In the genomic region with DNA sequence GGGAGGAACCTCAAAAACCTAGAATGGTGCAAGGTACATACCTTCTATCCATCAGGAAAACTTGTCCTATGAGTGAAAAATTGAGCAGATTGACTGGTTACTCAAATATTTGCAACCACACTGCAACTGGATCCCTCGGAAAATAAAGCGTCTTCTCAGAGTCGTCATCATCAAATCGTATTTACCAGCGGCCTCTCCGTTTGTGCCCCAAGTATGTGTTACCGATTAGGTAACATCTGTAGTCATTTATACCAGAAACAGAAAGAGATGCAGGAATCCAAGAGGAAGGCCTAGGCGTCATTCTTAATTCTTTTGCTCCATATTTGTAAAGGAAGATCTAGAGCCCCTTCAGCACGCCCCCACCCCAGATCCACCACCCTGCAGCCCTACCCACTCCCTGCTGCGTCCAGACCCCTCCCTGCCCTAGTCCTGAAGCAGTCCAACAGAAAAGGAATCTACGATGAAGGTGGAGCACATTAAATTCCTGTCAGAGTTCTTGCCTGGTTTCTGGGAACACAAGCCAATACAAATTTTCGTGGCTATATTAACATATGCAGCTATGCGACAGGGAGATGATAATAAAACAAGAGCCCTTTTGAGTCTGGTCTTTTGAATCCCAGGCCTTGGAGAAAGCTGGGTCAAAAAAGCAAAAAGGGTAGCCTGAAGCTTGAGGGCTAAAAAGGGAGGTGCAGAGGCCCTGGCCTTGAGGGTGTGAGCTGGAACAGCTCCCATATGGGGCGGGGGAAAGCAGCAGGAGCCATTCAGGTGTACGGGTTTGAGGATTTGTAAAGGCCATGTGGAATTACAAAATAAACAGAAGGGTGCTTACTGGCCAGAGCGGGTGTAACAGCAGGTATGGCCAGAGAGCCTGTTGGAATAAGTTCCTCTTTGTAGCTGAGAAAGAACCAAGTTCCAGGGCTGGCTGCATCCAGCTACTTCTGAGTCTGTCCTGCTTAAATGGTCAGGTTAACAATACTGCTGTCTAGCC, we compare ENCODE assay signal across 20 cellular contexts.
DNase-seq lines count a peak whose midpoint lies in the region; ATAC-seq, FAIRE-seq and TF ChIP-seq lines count a peak whose summit lies in the region.
"Had no signal": no experiment of that assay in that cellular context is flagged by ENCODE, and none has a peak within 500 bp of the region (broad histone marks: within the 10 kb centered on the region; RNA-seq: fewer than 3 reads in every experiment).

No MANE protein-coding gene starts in this region.

- H2BK20ac ChIP-seq in H9 (ENCODE audit: low read depth, low read length, poor library complexity, severe bottlenecking) (no peak overlapping the region), H1 (ENCODE audit: low read length) (no peak overlapping the region)

- DNase-seq in AG20443 (ENCODE audit: low spot score), result peak; percentile 33
- peak; percentile 36 for DNase-seq in H9
- no peak for DNase-seq in H1 (ENCODE audit: low read depth in 1 of 2, low spot score in 2 of 2)
- DNase-seq in nephron progenitor cell, result no peak
- no peak for DNase-seq in NCI-H2107 (lab: John Stamatoyannopoulos, UW)
- no peak for DNase-seq in sigmoid colon
- DNase-seq: activated CD4-positive, alpha-beta T cell treated with anti-CD3 and anti-CD28 coated beads, Interleukin-2, amount 50 U/mL, for 4 hours; activated naive CD4-positive, alpha-beta T cell treated with anti-CD3 and anti-CD28 coated beads, Interleukin-2, amount 50 U/mL, for 16 hours; heart left ventricle; NCI-H2171; NK-92 treated with Interleukin-12 subunit alpha and Interleukin-12 subunit beta, amount 100 ng/mL, for 24 hours; right cardiac atrium; stimulated activated naive CD8-positive, alpha-beta T cell treated with anti-CD3 and anti-CD28 coated beads, Interleukin-15, amount 100 ng/mL, for 72 hours had no signal

- FAIRE-seq in H1 (lab: Jason Lieb, UNC), result no peak
- FAIRE-seq: islet of Langerhans had no signal

- H3K9ac ChIP-seq in H9 (ENCODE audit: extremely low read depth, insufficient read length, low read length) (no peak overlapping the region), H1 (replicated peaks in 1 of 4; ENCODE audit: extremely low read depth in 1 of 4, low read depth in 3 of 4, low read length in 3 of 4) (no peak overlapping the region)
- H3K9ac ChIP-seq: neural progenitor cell had no signal

- POLR2A ChIA-PET in H1 (lab: Charles Lee; ENCODE audit: partially characterized antibody), result no interaction called here

- H2BK5ac ChIP-seq in H9 (ENCODE audit: insufficient read length, low read length) (no peak overlapping the region), H1 (ENCODE audit: low read depth, low read length) (peak overlapping the region; percentile 41; the same call in 1 of the 2 replicates)

- no CpG with 5 or more reads among the region's 16 CpGs for WGBS in H9 (ENCODE audit: extremely low coverage, insufficient read length, low lambda C conversion rate)
- WGBS in H1 (ENCODE audit: extremely low coverage in 1 of 2, insufficient coverage in 1 of 2, insufficient read length in 1 of 2, insufficient replicate concordance in 2 of 2, low coverage in 1 of 2, low lambda C conversion rate in 2 of 2, missing lambda C conversion rate in 1 of 2), 2 experiments, result 77% methylated on average over 16 of the region's 16 CpGs; no CpG with 5 or more reads in 1 of the 2 experiments
- 79 to 89% methylated on average over 16 of the region's 16 CpGs for WGBS in sigmoid colon, 2 donors

- H3K4me3 Mint-ChIP-seq in H9 (no peak overlapping the region), nephron progenitor cell (no peak overlapping the region)
- H3K4me3 Mint-ChIP-seq: B cell; neural progenitor cell; stimulated activated naive CD8-positive, alpha-beta T cell treated with anti-CD3 and anti-CD28 coated beads, Interleukin-15, amount 100 ng/mL, for 72 hours had no signal

- no peak for TF ChIP-seq CTCF in H9 (conservative IDR thresholded peaks at IDR 0.05)
- TF ChIP-seq CTCF in H1 (IDR thresholded peaks at IDR 0.05; ENCODE audit: control extremely low read depth in 1 of 3, insufficient read depth in 1 of 3, low read depth in 1 of 3, low read length in 3 of 3), result no peak
- TF ChIP-seq CTCF in nephron progenitor cell (IDR thresholded peaks at IDR 0.05), result no peak
- TF ChIP-seq CTCF in sigmoid colon (IDR thresholded peaks at IDR 0.05), result no peak

- no peak overlapping the region for H3K56ac ChIP-seq in H9 (ENCODE audit: insufficient read length, low read depth, low read length)
- H3K56ac ChIP-seq in H1 (replicated peaks; ENCODE audit: insufficient read length, low read depth, low read length), result no peak overlapping the region

- TF ChIP-seq RAD21 in H1 (IDR thresholded peaks at IDR 0.05 in 1 of 2, conservative IDR thresholded peaks at IDR 0.05 in 1 of 2; ENCODE audit: low read depth in 2 of 2, low read length in 2 of 2), result no peak

- H3K36me3 Mint-ChIP-seq in H9 (ENCODE audit: insufficient read depth in 1 of 3, low read depth in 3 of 3) (peaks cover 8 to 24% (median 13%) of the 10 kb centered on the region in 3 experiments; a peak in 6 of 7 replicates), nephron progenitor cell (ENCODE audit: low read depth) (peaks cover 50% of the 10 kb centered on the region)

- H3K4me3 ChIP-seq in H1 (ENCODE audit: extremely low read depth in 1 of 4, insufficient read depth in 2 of 4, low read depth in 3 of 4, low read length in 4 of 4) (no peak overlapping the region; a peak in 1 of 8 replicates), sigmoid colon (no peak overlapping the region)
- H3K4me3 ChIP-seq: dorsolateral prefrontal cortex, heart left ventricle, neural progenitor cell had no signal

- ATAC-seq in HG02840 (IDR thresholded peaks at IDR 0.05; ENCODE audit: low FRiP score, unreplicated experiment), result no peak
- ATAC-seq in GM18873 (IDR thresholded peaks at IDR 0.05; ENCODE audit: low FRiP score, unreplicated experiment), result no peak
- ATAC-seq: esophagus mucosa; heart left ventricle; right cardiac atrium; stimulated activated naive CD8-positive, alpha-beta T cell treated with anti-CD3 and anti-CD28 coated beads, Interleukin-15, amount 100 ng/mL, for 72 hours had no signal

- H3K27ac Mint-ChIP-seq in H9 (peak overlapping the region; percentile 53 to 64 (median 62); a peak in 6 of 7 replicates), nephron progenitor cell (peak overlapping the region; percentile 11)
- H3K27ac Mint-ChIP-seq: B cell, neural progenitor cell had no signal

- H2AK5ac ChIP-seq in H9 (ENCODE audit: insufficient read length, low read length), result no peak overlapping the region
- no peak overlapping the region for H2AK5ac ChIP-seq in H1 (ENCODE audit: low read depth, low read length)

- no peaks in the 10 kb centered on the region for H4K20me1 ChIP-seq in H9 (ENCODE audit: control insufficient read depth, insufficient read depth, insufficient read length)
- no peaks in the 10 kb centered on the region for H4K20me1 ChIP-seq in H1 (replicated peaks in 1 of 2; ENCODE audit: control insufficient read depth in 1 of 2, insufficient read depth in 2 of 2, low read length in 2 of 2)

- TF ChIP-seq EP300 in H1 (IDR thresholded peaks at IDR 0.05; ENCODE audit: borderline replicate concordance in 1 of 2, low read depth in 2 of 2, low read length in 2 of 2) (no peak), sigmoid colon (IDR thresholded peaks at IDR 0.05) (no peak)

- H3T11ph ChIP-seq in H9 (ENCODE audit: low read length), result no peak overlapping the region

- peaks cover 35% of the 10 kb centered on the region in 2 experiments for H3K4me1 Mint-ChIP-seq in H9
- peaks cover 11% of the 10 kb centered on the region for H3K4me1 Mint-ChIP-seq in nephron progenitor cell

- H4K5ac ChIP-seq in H9 (ENCODE audit: insufficient read length, low read depth, low read length) (no peak overlapping the region), H1 (ENCODE audit: insufficient read length, low read depth, low read length) (no peak overlapping the region)

- no peak overlapping the region for H3K23ac ChIP-seq in H9 (ENCODE audit: insufficient read length, low read depth, low read length)
- no peak overlapping the region for H3K23ac ChIP-seq in H1 (ENCODE audit: insufficient read length)

- H3K14ac ChIP-seq in H9 (ENCODE audit: insufficient read depth, low read length) (no peak overlapping the region), H1 (ENCODE audit: insufficient read length) (no peak overlapping the region)

- no peak overlapping the region for H2BK15ac ChIP-seq in H9 (ENCODE audit: low read depth, low read length)
- H2BK15ac ChIP-seq in H1 (ENCODE audit: low read length), result no peak overlapping the region

- no peaks in the 10 kb centered on the region for H3K27me3 ChIP-seq in H9 (ENCODE audit: insufficient read depth, low read length)
- H3K27me3 ChIP-seq in H1 (replicated peaks in 1 of 4; ENCODE audit: control insufficient read depth in 3 of 4, extremely low read depth in 1 of 4, insufficient read depth in 3 of 4, low read length in 3 of 4), result no peaks in the 10 kb centered on the region
- no peaks in the 10 kb centered on the region for H3K27me3 ChIP-seq in sigmoid colon
- H3K27me3 ChIP-seq: dorsolateral prefrontal cortex, heart left ventricle, neural progenitor cell had no signal

- H2BK120ac ChIP-seq in H9 (ENCODE audit: low read depth, low read length, poor library complexity, severe bottlenecking), result no peak overlapping the region
- no peak overlapping the region for H2BK120ac ChIP-seq in H1 (replicated peaks; ENCODE audit: low read depth, low read length)

- H3K4ac ChIP-seq in H9 (ENCODE audit: low read depth, low read length) (no peak overlapping the region), H1 (replicated peaks; ENCODE audit: insufficient read length, low read depth, low read length) (no peak overlapping the region)

- no peaks in the 10 kb centered on the region for H3K79me1 ChIP-seq in H9 (ENCODE audit: insufficient read depth, low read depth, low read length, poor library complexity, severe bottlenecking)
- peaks cover 2% of the 10 kb centered on the region; the same call in 1 of the 2 replicates for H3K79me1 ChIP-seq in H1 (ENCODE audit: low read depth, low read length)

- no peak overlapping the region for H3K27ac ChIP-seq in H9 (ENCODE audit: insufficient read length, low read depth, low read length)
- no peak overlapping the region for H3K27ac ChIP-seq in H1 (ENCODE audit: low read depth, low read length)
- H3K27ac ChIP-seq in sigmoid colon, result peak overlapping the region in 2 of 4 donors; percentile 7 to 35
- H3K27ac ChIP-seq: heart left ventricle, neural progenitor cell had no signal

- H3K27me3 Mint-ChIP-seq in H9 (ENCODE audit: low read depth) (no peaks in the 10 kb centered on the region), nephron progenitor cell (ENCODE audit: low read depth, poor library complexity) (peaks cover 1% of the 10 kb centered on the region)
- H3K27me3 Mint-ChIP-seq: B cell; stimulated activated naive CD8-positive, alpha-beta T cell treated with anti-CD3 and anti-CD28 coated beads, Interleukin-15, amount 100 ng/mL, for 72 hours had no signal

- H3K36me3 ChIP-seq in H1 (ENCODE audit: control insufficient read depth in 2 of 4, insufficient read depth in 4 of 4, low read length in 3 of 4), result peaks cover 0 to 10% (median 3%) of the 10 kb centered on the region in 4 experiments; a peak in 3 of 8 replicates
- peaks cover 0 to 7% (median 0%) of the 10 kb centered on the region in 4 donors for H3K36me3 ChIP-seq in sigmoid colon
- H3K36me3 ChIP-seq: neural progenitor cell had no signal

- H3K9me3 Mint-ChIP-seq in H9 (no peaks in the 10 kb centered on the region), nephron progenitor cell (no peaks in the 10 kb centered on the region)
- H3K9me3 Mint-ChIP-seq: neural progenitor cell; stimulated activated naive CD8-positive, alpha-beta T cell treated with anti-CD3 and anti-CD28 coated beads, Interleukin-15, amount 100 ng/mL, for 72 hours had no signal

- no peak overlapping the region for H3K4me2 ChIP-seq in H9 (ENCODE audit: insufficient read depth, insufficient read length, low read length)
- 0 out of 4 replicates have a peak overlapping the region, but pooled peaks of 1 of the 2 experiments have one; percentile 8 for H3K4me2 ChIP-seq in H1 (ENCODE audit: insufficient read depth in 1 of 2, low read depth in 2 of 2, low read length in 2 of 2)
- H3K4me2 ChIP-seq: neural progenitor cell had no signal

- H3K9me3 ChIP-seq in H9 (ENCODE audit: control insufficient read depth, low read depth, low read length), result no peaks in the 10 kb centered on the region
- H3K9me3 ChIP-seq in H1 (ENCODE audit: insufficient read depth in 2 of 2, low read depth in 1 of 2, low read length in 1 of 2), result no peaks in the 10 kb centered on the region
- no peaks in the 10 kb centered on the region for H3K9me3 ChIP-seq in sigmoid colon
- H3K9me3 ChIP-seq: heart left ventricle had no signal

- no peak overlapping the region for H4K91ac ChIP-seq in H9 (ENCODE audit: insufficient read length, low read depth, low read length)
- no peak overlapping the region for H4K91ac ChIP-seq in H1 (replicated peaks; ENCODE audit: insufficient read length, low read length)

- H3K4me1 ChIP-seq in H9 (ENCODE audit: insufficient read depth, low read length), result peaks cover 11% of the 10 kb centered on the region; the same call in 1 of the 2 replicates
- peaks cover 0 to 11% (median 3%) of the 10 kb centered on the region in 4 experiments; a peak in 5 of 7 replicates for H3K4me1 ChIP-seq in H1 (replicated peaks in 1 of 4; ENCODE audit: control insufficient read depth in 3 of 4, insufficient read depth in 4 of 4, low read length in 3 of 4)
- H3K4me1 ChIP-seq in sigmoid colon, result peaks cover 0 to 20% (median 12%) of the 10 kb centered on the region in 4 donors
- H3K4me1 ChIP-seq: neural progenitor cell had no signal

- H3K18ac ChIP-seq in H9 (ENCODE audit: insufficient read length, low read depth, low read length) (no peak overlapping the region), H1 (ENCODE audit: extremely low read depth, low read length) (no peak overlapping the region)

- no peak overlapping the region for H2AFZ ChIP-seq in H9 (ENCODE audit: low read length)
- no peak overlapping the region for H2AFZ ChIP-seq in H1 (ENCODE audit: low read length)
- H2AFZ ChIP-seq: neural progenitor cell had no signal

- CTCF ChIA-PET in H1 (lab: Charles Lee; ENCODE audit: partially characterized antibody), result interaction anchor here (0.8 to 2.7 kb wide), 5 partner anchors 8 to 29 kb away, joined by 3 to 9 read pairs (median 4); no protein-coding TSS in a partner anchor

- no peak overlapping the region for H4K8ac ChIP-seq in H9 (replicated peaks; ENCODE audit: insufficient read length, low read depth, low read length)
- H4K8ac ChIP-seq in H1 (ENCODE audit: extremely low read depth, insufficient read depth, low read length), result no peak overlapping the region

- TF ChIP-seq POLR2A in H1 (IDR thresholded peaks at IDR 0.05; ENCODE audit: control extremely low read depth in 1 of 2, low read depth in 2 of 2, low read length in 2 of 2), result no peak
- TF ChIP-seq POLR2A in sigmoid colon (IDR thresholded peaks at IDR 0.05), result no peak

- H3K79me2 ChIP-seq in H9 (ENCODE audit: insufficient read depth, low read length), result no peaks in the 10 kb centered on the region
- peaks cover 0 to 11% of the 10 kb centered on the region in 2 experiments; a peak in 2 of 4 replicates for H3K79me2 ChIP-seq in H1 (ENCODE audit: control insufficient read depth in 1 of 2, insufficient read depth in 2 of 2, low read length in 2 of 2)

- H3K23me2 ChIP-seq in H9 (ENCODE audit: insufficient read length, low read depth, low read length, poor library complexity, severe bottlenecking), result no peaks in the 10 kb centered on the region
- no peaks in the 10 kb centered on the region; the same call in 1 of the 2 replicates for H3K23me2 ChIP-seq in H1 (ENCODE audit: low read depth, low read length)

- H2BK12ac ChIP-seq in H9 (ENCODE audit: insufficient read length, low read depth, low read length), result no peak overlapping the region
- H2BK12ac ChIP-seq in H1 (ENCODE audit: low read depth, low read length), result no peak overlapping the region

- intact Hi-C loops in sigmoid colon (cut with DNase I), result loop anchor here (10.0 kb wide), 1 partner anchor 313 kb away; a partner anchor contains a TSS

Comparison
In these comparisons a context has a peak if more than half of its experiments do, and no peak if none do; other contexts are left out.
1. DNase-seq: peak in AG20443 (single experiment) and H9 (single experiment); none in H1 (0 of 2), nephron progenitor cell (single experiment), NCI-H2107 (single experiment) and sigmoid colon (single experiment).